In the genomic region with DNA sequence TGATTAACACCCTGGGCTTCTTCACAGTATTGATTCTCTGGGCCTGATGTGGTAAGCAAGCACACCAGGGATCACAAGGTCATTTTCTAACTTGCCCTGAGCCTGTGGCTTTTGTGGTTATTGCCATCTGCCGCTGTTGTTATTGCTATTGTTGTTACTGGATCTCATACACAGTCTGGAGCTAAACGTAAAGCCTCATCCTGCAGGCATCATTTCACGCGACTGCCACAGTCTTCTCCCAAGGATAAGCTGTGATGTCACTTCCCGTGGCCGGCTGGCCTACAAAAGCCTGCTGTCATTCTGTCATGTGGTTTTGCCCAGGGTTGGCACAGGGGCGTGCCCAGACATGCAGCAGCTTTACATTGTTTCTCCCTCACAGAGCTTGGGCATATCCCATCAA, we compare ENCODE assay signal across 10 cellular contexts.
DNase-seq lines count a peak whose midpoint lies in the region; ATAC-seq and TF ChIP-seq lines count a peak whose summit lies in the region.
"Had no signal": no experiment of that assay in that cellular context is flagged by ENCODE, and none has a peak within 500 bp of the region (broad histone marks: within the 10 kb centered on the region; RNA-seq: fewer than 3 reads in every experiment).

No MANE protein-coding gene starts in this region.

- H3K27me3 Mint-ChIP-seq in progenitor cell of endocrine pancreas = no peaks in the 10 kb centered on the region

- H3K4me1 Mint-ChIP-seq in progenitor cell of endocrine pancreas (ENCODE audit: low read depth) = peaks cover 10% of the 10 kb centered on the region

- no peak overlapping the region for H3K9ac ChIP-seq in BLaER1

- H3K36me3 ChIP-seq in BLaER1 = no peaks in the 10 kb centered on the region
- H3K36me3 ChIP-seq: cardiac muscle cell had no signal

- H3K9me3 Mint-ChIP-seq in progenitor cell of endocrine pancreas (ENCODE audit: low read depth) = no peaks in the 10 kb centered on the region
- H3K9me3 Mint-ChIP-seq: T-cell had no signal

- no peaks in the 10 kb centered on the region for H3K36me3 Mint-ChIP-seq in progenitor cell of endocrine pancreas (ENCODE audit: insufficient read depth)
- H3K36me3 Mint-ChIP-seq: T-cell had no signal

- no peaks in the 10 kb centered on the region for H3K9me3 ChIP-seq in BLaER1

- H3K4me1 ChIP-seq in BLaER1 = peaks cover 28% of the 10 kb centered on the region

- DNase-seq in NCI-H2171 treated with DMSO at 0.1 percent for 48 hours (lab: John Stamatoyannopoulos, UW) (peak; percentile 86), choroid plexus epithelial cell (ENCODE audit: low read depth) (peak; percentile 10), progenitor cell of endocrine pancreas (ENCODE audit: low spot score, unreplicated experiment) (no peak), mucosa of gallbladder (ENCODE audit: low spot score) (no peak)
- no peak for DNase-seq in stimulated activated naive CD4-positive, alpha-beta T cell treated with Interleukin-2 at 50 U/mL for 16 hours (lab: John Stamatoyannopoulos, UW)
- DNase-seq in activated CD4-positive, CD25-positive, alpha-beta regulatory T cell treated with anti-CD3 and anti-CD28 coated beads, Interleukin-2, amount 50 U/mL, for 72 hours = no peak

- H3K27ac Mint-ChIP-seq in progenitor cell of endocrine pancreas = no peak overlapping the region
- H3K27ac Mint-ChIP-seq: T-cell had no signal

- H3K4me3 Mint-ChIP-seq in progenitor cell of endocrine pancreas (ENCODE audit: low read depth) = no peak overlapping the region
- H3K4me3 Mint-ChIP-seq: T-cell had no signal

- peak overlapping the region; percentile 77 for H3K4me2 ChIP-seq in BLaER1

- H4K20me1 ChIP-seq in BLaER1 = no peaks in the 10 kb centered on the region

- H3K27me3 ChIP-seq in BLaER1 = no peaks in the 10 kb centered on the region
- H3K27me3 ChIP-seq: cardiac muscle cell had no signal

- TF ChIP-seq CTCF in choroid plexus epithelial cell (conservative IDR thresholded peaks at IDR 0.05; ENCODE audit: low read depth, low read length) = no peak
- no peak for TF ChIP-seq CTCF in progenitor cell of endocrine pancreas (IDR thresholded peaks at IDR 0.05; ENCODE audit: unreplicated experiment)

- H3K4me3 ChIP-seq in BLaER1 (no peak overlapping the region), choroid plexus epithelial cell (ENCODE audit: low read depth, low read length) (no peak overlapping the region)
- H3K4me3 ChIP-seq: cardiac muscle cell had no signal

- peak; percentile 47 for ATAC-seq in GM19023 (IDR thresholded peaks at IDR 0.05; ENCODE audit: unreplicated experiment)
- ATAC-seq: T-cell had no signal

- peak overlapping the region; percentile 75 for H3K27ac ChIP-seq in BLaER1
- H3K27ac ChIP-seq: cardiac muscle cell had no signal

Comparison
In these comparisons a context has a peak if more than half of its experiments do, and no peak if none do; other contexts are left out.
1. DNase-seq: peak in NCI-H2171 treated with DMSO at 0.1 percent for 48 hours (single experiment) and choroid plexus epithelial cell (single experiment); none in progenitor cell of endocrine pancreas (single experiment), mucosa of gallbladder (single experiment), stimulated activated naive CD4-positive, alpha-beta T cell treated with Interleukin-2 at 50 U/mL for 16 hours (single experiment) and activated CD4-positive, CD25-positive, alpha-beta regulatory T cell treated with anti-CD3 and anti-CD28 coated beads, Interleukin-2, amount 50 U/mL, for 72 hours (single experiment).